In genomic region chr18:10784596-10785202, GRCh38 we compare ENCODE assay signal across 2 cellular contexts.
TF ChIP-seq lines count a peak whose summit lies in the region.

No MANE protein-coding gene starts in this region.

TF ChIP-seq in HepG2, 621 proteins besides CTCF, POLR2A, EP300 and RAD21:
- TF ChIP-seq UBTF (CRISPR knock-in tag; IDR thresholded peaks at IDR 0.05) (no peak), STAG1 (CRISPR knock-in tag; IDR thresholded peaks at IDR 0.05) (peak; percentile 28), ZNF225 (CRISPR knock-in tag; IDR thresholded peaks at IDR 0.05) (no peak), CEBPB (IDR thresholded peaks at IDR 0.05; ENCODE audit: borderline replicate concordance, low read depth, low read length) (peak; percentile 55; the same call in 1 of the 2 replicates)

TF ChIP-seq in H1, 55 proteins besides CTCF, POLR2A, EP300 and RAD21:
- no peak for TF ChIP-seq TBP (IDR thresholded peaks at IDR 0.05; ENCODE audit: low read depth, low read length)
- no peak for TF ChIP-seq KDM4A (IDR thresholded peaks at IDR 0.05; ENCODE audit: low read depth, low read length, severe bottlenecking)
- peak; percentile 47 for TF ChIP-seq CEBPB (IDR thresholded peaks at IDR 0.05; ENCODE audit: low read depth, low read length)
- TF ChIP-seq, protein P1, sequence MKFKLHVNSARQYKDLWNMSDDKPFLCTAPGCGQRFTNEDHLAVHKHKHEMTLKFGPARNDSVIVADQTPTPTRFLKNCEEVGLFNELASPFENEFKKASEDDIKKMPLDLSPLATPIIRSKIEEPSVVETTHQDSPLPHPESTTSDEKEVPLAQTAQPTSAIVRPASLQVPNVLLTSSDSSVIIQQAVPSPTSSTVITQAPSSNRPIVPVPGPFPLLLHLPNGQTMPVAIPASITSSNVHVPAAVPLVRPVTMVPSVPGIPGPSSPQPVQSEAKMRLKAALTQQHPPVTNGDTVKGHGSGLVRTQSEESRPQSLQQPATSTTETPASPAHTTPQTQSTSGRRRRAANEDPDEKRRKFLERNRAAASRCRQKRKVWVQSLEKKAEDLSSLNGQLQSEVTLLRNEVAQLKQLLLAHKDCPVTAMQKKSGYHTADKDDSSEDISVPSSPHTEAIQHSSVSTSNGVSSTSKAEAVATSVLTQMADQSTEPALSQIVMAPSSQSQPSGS (IDR thresholded peaks at IDR 0.05; ENCODE audit: low read length): no peak
- no peak for TF ChIP-seq PHF8 (conservative IDR thresholded peaks at IDR 0.05; ENCODE audit: low read depth, low read length)
- no peak for TF ChIP-seq RXRA (IDR thresholded peaks at IDR 0.05; ENCODE audit: insufficient read depth, low read depth, low read length)
